Comparison of ENCODE assay signal across 36 cellular contexts in genomic region chr11:87769626-87770025, GRCh38.
"Had no signal": no experiment of that assay in that cellular context is flagged by ENCODE, and none has a peak within 500 bp of the region (broad histone marks: within the 10 kb centered on the region; RNA-seq: fewer than 3 reads in every experiment).

No MANE protein-coding gene starts in this region.

- H3K4me3 ChIP-seq: MG63 had no signal

- DNase-seq: Karpas-422, Kasumi-1, KG1, MG63, MM.1S, MV-4-11, NCI-H1048, NCI-H1092, NCI-H1092 treated with DMSO at 0.1 percent for 48 hours, NCI-H1105, NCI-H1105 treated with DMSO at 0.1 percent for 48 hours, NCI-H1417, NCI-H1417 treated with DMSO at 0.1 percent for 48 hours, NCI-H1436, NCI-H1436 treated with DMSO at 0.1 percent for 48 hours, NCI-H146, NCI-H1694, NCI-H1694 treated with DMSO at 0.1 percent for 48 hours, NCI-H187, NCI-H187 treated with DMSO at 0.1 percent for 48 hours, NCI-H1930, NCI-H2029, NCI-H2029 treated with DMSO at 0.1 percent for 48 hours, NCI-H2081, NCI-H2081 treated with DMSO at 0.1 percent for 48 hours, NCI-H2107, NCI-H2171, NCI-H2171 treated with DMSO at 0.1 percent for 48 hours, NCI-H2227 treated with DMSO at 0.1 percent for 48 hours, NCI-H226, NCI-H345, NCI-H446, NCI-H446 treated with DMSO at 0.1 percent for 48 hours, NCI-H510A, NCI-H510A treated with DMSO at 0.1 percent for 48 hours had no signal

- H3K36me3 ChIP-seq: MG63 had no signal

- H3K9me3 ChIP-seq: MG63 had no signal

- H3K27ac ChIP-seq: KMS-11 had no signal
